1 cellular context compared by ENCODE assay signal in genomic region chr17:82438401-82439193, GRCh38.
A peak's percentile ranks its signal among the peaks of the same experiment; 100 is the strongest.
TF ChIP-seq lines count a peak whose summit lies in the region.

No MANE protein-coding gene starts in this region.

TF ChIP-seq in HepG2, 621 proteins besides CTCF, POLR2A, EP300 and RAD21:
- TF ChIP-seq AKAP8 (CRISPR knock-in tag; IDR thresholded peaks at IDR 0.05) (peak; percentile 76; the same call in 1 of the 2 replicates), ZNF446 (CRISPR knock-in tag; IDR thresholded peaks at IDR 0.05) (no peak), MAZ (IDR thresholded peaks at IDR 0.05; ENCODE audit: borderline replicate concordance, low read depth, low read length) (no peak), MAZ (CRISPR knock-in tag; IDR thresholded peaks at IDR 0.05; ENCODE audit: low read depth) (peak; percentile 21; the same call in 1 of the 2 replicates)
